Comparison of ENCODE assay signal across 8 cellular contexts in genomic region chr1:235160965-235161684, GRCh38. TPM values are rescaled to one million over a fixed set of nuclear protein-coding genes. Genes with fewer than 3 reads are reported as not detected.
DNase-seq lines count a peak whose midpoint lies in the region; ATAC-seq and TF ChIP-seq lines count a peak whose summit lies in the region.

RBM34 (minus strand) TSS chr1:235161250; CDS start chr1:235161226, 24 bp downstream.

- H3K27ac ChIP-seq in CD4-positive, alpha-beta T cell (ENCODE audit: low read depth, low read length): peak within 1 kb of the TSS; percentile 82
- H3K27ac ChIP-seq in liver (ENCODE audit: low read depth in 1 of 2, low read length in 2 of 2): peak within 1 kb of the TSS; percentile 90 to 93

- no peaks in the 10 kb centered on the region for H3K27me3 Mint-ChIP-seq in CD4-positive, alpha-beta T cell

- H3K4me3 Mint-ChIP-seq in CD4-positive, alpha-beta T cell: peak within 1 kb of the TSS; percentile 95

- TF ChIP-seq RAD21 in liver (IDR thresholded peaks at IDR 0.05): peak; percentile 35 to 38

- peaks cover 0 to 17% (median 11%) of the 10 kb centered on the region in 4 donors for H3K36me3 ChIP-seq in liver (ENCODE audit: control insufficient read depth in 4 of 4, insufficient read depth in 3 of 4, low read depth in 1 of 4, low read length in 3 of 4)

- peak within 1 kb of the TSS; percentile 97 for H3K27ac Mint-ChIP-seq in CD4-positive, alpha-beta T cell

- H3K9ac ChIP-seq in liver (ENCODE audit: low read depth in 1 of 2, low read length in 2 of 2): peak within 1 kb of the TSS; percentile 94 to 99

- DNase-seq in CD4-positive, alpha-beta T cell: peak; percentile 86 to 92 (median 90)
- DNase-seq in NCI-H82 (lab: John Stamatoyannopoulos, UW) (peak; percentile 95), dermis microvascular lymphatic vessel endothelial cell (ENCODE audit: low read depth in 2 of 2) (peak; percentile 75 to 91)
- DNase-seq in activated CD4-positive, alpha-beta T cell treated with anti-CD3 and anti-CD28 coated beads, Interleukin-2, amount 50 U/mL, for 48 hours: peak; percentile 93 to 94
- DNase-seq in stimulated activated CD4-positive, alpha-beta T cell treated with anti-CD3 and anti-CD28 coated beads, Interleukin-4, amount 100 ng/mL, for 1 hour: peak; percentile 94

- peak; percentile 84 for ATAC-seq in CD4-positive, alpha-beta T cell (ENCODE audit: poor library complexity)
- ATAC-seq in GM19438 (IDR thresholded peaks at IDR 0.05; ENCODE audit: low read depth, unreplicated experiment): peak; percentile 86
- peak; percentile 93 for ATAC-seq in HG03571 (IDR thresholded peaks at IDR 0.05; ENCODE audit: unreplicated experiment)

- H3K27me3 ChIP-seq in CD4-positive, alpha-beta T cell (ENCODE audit: control insufficient read depth, insufficient read depth, low read length): no peaks in the 10 kb centered on the region
- H3K27me3 ChIP-seq in liver (ENCODE audit: control insufficient read depth in 4 of 4, insufficient read depth in 4 of 4, low read length in 3 of 4): no peaks in the 10 kb centered on the region

- H3K4me1 ChIP-seq in liver (ENCODE audit: control insufficient read depth in 4 of 4, insufficient read depth in 4 of 4, low read length in 3 of 4): peaks cover 4 to 13% (median 7%) of the 10 kb centered on the region in 4 donors

- WGBS in liver: under 1% methylated on average over 50 of the region's 50 CpGs

- peaks cover 27% of the 10 kb centered on the region for H3K36me3 Mint-ChIP-seq in CD4-positive, alpha-beta T cell (ENCODE audit: low read depth)

- no peaks in the 10 kb centered on the region for H3K9me3 Mint-ChIP-seq in CD4-positive, alpha-beta T cell

- no peak for TF ChIP-seq CTCF in CD4-positive, alpha-beta T cell (IDR thresholded peaks at IDR 0.05)
- peak; percentile 22 for TF ChIP-seq CTCF in liver (IDR thresholded peaks at IDR 0.05; ENCODE audit: low read depth, low read length, missing input control)

- peaks cover 26% of the 10 kb centered on the region for H3K4me1 Mint-ChIP-seq in CD4-positive, alpha-beta T cell (ENCODE audit: low read depth)

- H3K4me3 ChIP-seq in liver (ENCODE audit: low read depth in 1 of 3, low read length in 3 of 3): peak within 1 kb of the TSS; percentile 81 to 100 (median 98)

- intact Hi-C loops in CD4-positive, alpha-beta T cell (cut with DNase I, micrococcal nuclease): loop anchor here (1.0 to 10.0 kb wide), 6 partner anchors 32 to 168 kb away; partner anchors contain the start of genes TOMM20 (in 2 of the 2), ARID4B (in 1 of the 2) and GGPS1 (in 1 of the 2)

- no peaks in the 10 kb centered on the region for H3K9me3 ChIP-seq in CD4-positive, alpha-beta T cell (ENCODE audit: control insufficient read depth, low read length)
- H3K9me3 ChIP-seq in liver (ENCODE audit: control insufficient read depth in 4 of 4, low read length in 3 of 4): no peaks in the 10 kb centered on the region

- POLR2A ChIA-PET in CD4-positive, alpha-beta T cell (lab: Charles Lee): interaction anchor here (0.6 to 2.1 kb wide), 37 partner anchors 9 to 1634 kb away, joined by 3 to 67 read pairs (median 5); partner anchors contain the start of genes ARID4B, B3GALNT2, COA6 and GGPS1

- CTCF ChIA-PET in CD4-positive, alpha-beta T cell (lab: Charles Lee): interaction anchor here (0.8 to 1.3 kb wide), 8 partner anchors 11 to 256 kb away, joined by 3 to 4 read pairs (median 3); no protein-coding TSS in a partner anchor

TF ChIP-seq in liver, 16 proteins besides CTCF, POLR2A, EP300 and RAD21:
- TF ChIP-seq SP1 (IDR thresholded peaks at IDR 0.05) (peak; percentile 62), ATF3 (IDR thresholded peaks at IDR 0.05) (peak; percentile 4), FOXA1 (IDR thresholded peaks at IDR 0.05) (no peak), GABPA (IDR thresholded peaks at IDR 0.05 in 1 of 2, conservative IDR thresholded peaks at IDR 0.05 in 1 of 2) (peak; percentile 69 to 94), HNF4G (IDR thresholded peaks at IDR 0.05) (no peak), TAF1 (conservative IDR thresholded peaks at IDR 0.05) (peak; percentile 86), FOXA2 (IDR thresholded peaks at IDR 0.05) (no peak), REST (IDR thresholded peaks at IDR 0.05) (peak; percentile 38), YY1 (IDR thresholded peaks at IDR 0.05) (peak; percentile 93), NR2F2 (IDR thresholded peaks at IDR 0.05) (no peak), RXRA (IDR thresholded peaks at IDR 0.05) (peak in 1 of 2 donors; percentile 40), MAX (IDR thresholded peaks at IDR 0.05) (peak; percentile 64), JUND (IDR thresholded peaks at IDR 0.05) (peak in 1 of 2 donors; percentile 35), ZBTB33 (IDR thresholded peaks at IDR 0.05) (no peak), EGR1 (IDR thresholded peaks at IDR 0.05; ENCODE audit: low read depth in 2 of 2) (peak; percentile 70 to 80), HNF4A (conservative IDR thresholded peaks at IDR 0.05) (no peak)

RNA-seq across cellular contexts. Expression of gene RBM34, which starts in this region (rescaled TPM):
- 100 to 1,000 TPM; 195 to 218 TPM for total RNA-seq in CD4-positive, alpha-beta T cell
- total RNA-seq in dermis microvascular lymphatic vessel endothelial cell (27.3 and 32.3 TPM in 2 replicates), liver (10 to 100 TPM; 15.6 to 18.8 TPM)
- polyA plus RNA-seq in liver: 10 to 100 TPM; 18.8 to 30.2 TPM

Comparison
In these comparisons a context has a peak if more than half of its experiments do, and no peak if none do; other contexts are left out.
1. Peak in every context shown above with its lines: DNase-seq, ATAC-seq, H3K4me3 ChIP-seq and H3K27ac ChIP-seq.